ENCODE assay signal across 10 cellular contexts in the genomic region with DNA sequence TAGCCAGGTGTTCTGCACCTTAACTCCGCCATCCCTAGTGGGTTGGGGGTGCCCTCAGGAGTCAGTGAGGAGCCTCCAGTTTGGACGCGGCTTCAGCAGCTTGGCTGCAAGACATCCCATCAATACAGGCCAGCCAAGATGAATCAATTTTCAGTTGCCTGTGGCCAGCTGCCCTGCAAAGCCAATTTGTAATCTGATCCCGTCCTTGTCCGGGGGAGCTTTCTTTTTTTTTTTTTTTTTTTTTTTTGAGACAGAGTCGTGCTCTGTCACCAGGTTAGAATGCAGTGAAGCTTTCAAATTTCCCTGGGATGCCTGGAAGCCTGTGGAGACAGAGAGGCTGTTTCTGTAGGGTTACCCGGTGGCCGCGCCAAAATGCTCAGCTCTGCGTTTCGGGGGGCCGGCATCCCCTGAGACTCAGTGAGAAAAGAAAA.
A peak's percentile ranks its signal among the peaks of the same experiment; 100 is the strongest.
DNase-seq lines count a peak whose midpoint lies in the region; ATAC-seq lines count a peak whose summit lies in the region.
"Had no signal": no experiment of that assay in that cellular context is flagged by ENCODE, and none has a peak within 500 bp of the region (broad histone marks: within the 10 kb centered on the region; RNA-seq: fewer than 3 reads in every experiment).

No MANE protein-coding gene starts in this region.

- no peak overlapping the region for H3K9ac ChIP-seq in GM23248

- H3K9me3 Mint-ChIP-seq in activated CD4-positive, alpha-beta T cell treated with anti-CD3 and anti-CD28 coated beads, Interleukin-2, amount 10 ng/mL, durations not matched to agents 24 days and 14 days, result no peaks in the 10 kb centered on the region
- H3K9me3 Mint-ChIP-seq: activated naive CD8-positive, alpha-beta T cell treated with anti-CD3 and anti-CD28 coated beads, Interleukin-2, amount 50 U/mL, for 24 hours had no signal

- intact Hi-C loops in activated CD4-positive, alpha-beta T cell treated with anti-CD3 and anti-CD28 coated beads, Interleukin-2, amount 10 ng/mL, durations not matched to agents 24 days and 14 days (cut with micrococcal nuclease), result no loop called here

- H3K27ac ChIP-seq in GM23248, result no peak overlapping the region
- peak overlapping the region; percentile 71 for H3K27ac ChIP-seq in ectodermal cell (ENCODE audit: insufficient read depth, low read depth, low read length, poor library complexity, severe bottlenecking)

- H3K9me2 ChIP-seq in GM23248 (ENCODE audit: insufficient read depth), result no peaks in the 10 kb centered on the region

- DNase-seq in GM23248 (peak; percentile 15), NCI-H69 (lab: John Stamatoyannopoulos, UW) (peak; percentile 44)
- no peak for DNase-seq in stimulated activated CD4-positive, alpha-beta T cell treated with anti-CD3 and anti-CD28 coated beads, Interleukin-4, amount 100 ng/mL, for 1 hour
- no peak for DNase-seq in activated CD4-positive, alpha-beta T cell treated with anti-CD3 and anti-CD28 coated beads, Interleukin-2, amount 10 ng/mL, durations not matched to agents 24 days and 14 days
- DNase-seq: activated naive CD8-positive, alpha-beta T cell treated with anti-CD3 and anti-CD28 coated beads, Interleukin-2, amount 50 U/mL, for 24 hours; NCI-H2029 treated with DMSO at 0.1 percent for 48 hours had no signal

- H3K4me1 Mint-ChIP-seq in activated CD4-positive, alpha-beta T cell treated with anti-CD3 and anti-CD28 coated beads, Interleukin-2, amount 10 ng/mL, durations not matched to agents 24 days and 14 days, result no peaks in the 10 kb centered on the region
- H3K4me1 Mint-ChIP-seq: activated naive CD8-positive, alpha-beta T cell treated with anti-CD3 and anti-CD28 coated beads, Interleukin-2, amount 50 U/mL, for 24 hours had no signal

- H3K4me3 Mint-ChIP-seq in activated CD4-positive, alpha-beta T cell treated with anti-CD3 and anti-CD28 coated beads, Interleukin-2, amount 10 ng/mL, durations not matched to agents 24 days and 14 days, result no peak overlapping the region
- H3K4me3 Mint-ChIP-seq: activated naive CD8-positive, alpha-beta T cell treated with anti-CD3 and anti-CD28 coated beads, Interleukin-2, amount 50 U/mL, for 24 hours had no signal

- in situ Hi-C loops in GM23248 (cut with MboI), result no loop called here

- WGBS in GM23248 (ENCODE audit: low coverage in 1 of 2, low lambda C conversion rate in 2 of 2, missing lambda C conversion rate in 2 of 2), 2 experiments, result 1 to 2% methylated on average over 10 to 12 of the region's 12 CpGs
- WGBS in ectodermal cell, 2 experiments, result 4% methylated on average over 12 of the region's 12 CpGs

- no peaks in the 10 kb centered on the region for H4K20me1 ChIP-seq in GM23248 (ENCODE audit: insufficient read depth)

- H3K36me3 Mint-ChIP-seq in activated CD4-positive, alpha-beta T cell treated with anti-CD3 and anti-CD28 coated beads, Interleukin-2, amount 10 ng/mL, durations not matched to agents 24 days and 14 days (ENCODE audit: low read depth), result no peaks in the 10 kb centered on the region

- no peak overlapping the region for H3K27ac Mint-ChIP-seq in activated CD4-positive, alpha-beta T cell treated with anti-CD3 and anti-CD28 coated beads, Interleukin-2, amount 10 ng/mL, durations not matched to agents 24 days and 14 days
- H3K27ac Mint-ChIP-seq: activated naive CD8-positive, alpha-beta T cell treated with anti-CD3 and anti-CD28 coated beads, Interleukin-2, amount 50 U/mL, for 24 hours had no signal

- H2AFZ ChIP-seq in GM23248, result no peak overlapping the region
- no peak overlapping the region for H2AFZ ChIP-seq in neuron (ENCODE audit: low read depth, low read length)

- H3K9me3 ChIP-seq in GM23248 (ENCODE audit: low read depth) (no peaks in the 10 kb centered on the region), ectodermal cell (ENCODE audit: control insufficient read depth, low read length) (no peaks in the 10 kb centered on the region), neuron (ENCODE audit: low read length) (no peaks in the 10 kb centered on the region)

- no peaks in the 10 kb centered on the region for H3K79me2 ChIP-seq in GM23248 (ENCODE audit: insufficient read depth)

- H3K4me2 ChIP-seq in GM23248 (ENCODE audit: unreplicated experiment), result no peak overlapping the region

- H3K27me3 ChIP-seq in GM23248 (replicated peaks; ENCODE audit: insufficient read depth), result no peaks in the 10 kb centered on the region
- no peaks in the 10 kb centered on the region for H3K27me3 ChIP-seq in ectodermal cell (ENCODE audit: control insufficient read depth, insufficient read depth, low read length, poor library complexity, severe bottlenecking)
- H3K27me3 ChIP-seq in neuron (ENCODE audit: insufficient read depth, low read length), result no peaks in the 10 kb centered on the region

- no peak overlapping the region for H3K4me3 ChIP-seq in GM23248
- no peak overlapping the region for H3K4me3 ChIP-seq in ectodermal cell (ENCODE audit: insufficient read depth, low read depth, low read length)
- peak overlapping the region; percentile 44 for H3K4me3 ChIP-seq in neuron (ENCODE audit: low read length)

- H3K4me1 ChIP-seq in GM23248 (ENCODE audit: insufficient read depth) (no peaks in the 10 kb centered on the region), ectodermal cell (ENCODE audit: control insufficient read depth, insufficient read depth, low read length) (peaks cover 10% of the 10 kb centered on the region), neuron (ENCODE audit: insufficient read depth, low read length) (peaks cover 8% of the 10 kb centered on the region)

- no peaks in the 10 kb centered on the region for H3K27me3 Mint-ChIP-seq in activated CD4-positive, alpha-beta T cell treated with anti-CD3 and anti-CD28 coated beads, Interleukin-2, amount 10 ng/mL, durations not matched to agents 24 days and 14 days

- ATAC-seq in HG03196 (IDR thresholded peaks at IDR 0.05; ENCODE audit: unreplicated experiment) (no peak), HG02759 (IDR thresholded peaks at IDR 0.05; ENCODE audit: unreplicated experiment) (no peak)
- ATAC-seq: activated naive CD8-positive, alpha-beta T cell treated with anti-CD3 and anti-CD28 coated beads, Interleukin-2, amount 50 U/mL, for 24 hours had no signal

- H3K36me3 ChIP-seq in GM23248 (ENCODE audit: low read depth) (no peaks in the 10 kb centered on the region), ectodermal cell (ENCODE audit: control insufficient read depth, insufficient read depth, low read length) (no peaks in the 10 kb centered on the region), neuron (ENCODE audit: insufficient read depth, low read length) (no peaks in the 10 kb centered on the region)

- no peaks in the 10 kb centered on the region for H3F3A ChIP-seq in GM23248 (ENCODE audit: insufficient read depth)

Comparison
In these comparisons a context has a peak if more than half of its experiments do, and no peak if none do; other contexts are left out.
1. DNase-seq: peak in GM23248 (single experiment) and NCI-H69 (single experiment); none in stimulated activated CD4-positive, alpha-beta T cell treated with anti-CD3 and anti-CD28 coated beads, Interleukin-4, amount 100 ng/mL, for 1 hour (single experiment) and activated CD4-positive, alpha-beta T cell treated with anti-CD3 and anti-CD28 coated beads, Interleukin-2, amount 10 ng/mL, durations not matched to agents 24 days and 14 days (single experiment).